Comparison of ENCODE assay signal across 9 cellular contexts in genomic region chr1:227364657-227365056, GRCh38.
"Had no signal": no experiment of that assay in that cellular context is flagged by ENCODE, and none has a peak within 500 bp of the region (broad histone marks: within the 10 kb centered on the region; RNA-seq: fewer than 3 reads in every experiment).

No MANE protein-coding gene starts in this region.

- FAIRE-seq: H54 had no signal

- H3K36me3 ChIP-seq: HAP-1 had no signal

- H2AFZ ChIP-seq: GM23248 had no signal

- DNase-seq: GM23248, GOT3, H7, H9, HCEC 1CT, HFFc6 had no signal

- H3K4me3 ChIP-seq: GM23248, GM23338, HAP-1 had no signal

- ATAC-seq: GM23338 had no signal

- H3K4me2 ChIP-seq: GM23338 had no signal

- H3K9me3 ChIP-seq: HAP-1 had no signal

- H3K27ac ChIP-seq: GM23248 had no signal

- H3K9ac ChIP-seq: GM23248 had no signal

- H3K4me1 ChIP-seq: HAP-1 had no signal
